Comparison of ENCODE assay signal across 8 cellular contexts in genomic region chr9:121285835-121286687, GRCh38. TPM values are rescaled to one million over a fixed set of nuclear protein-coding genes. Genes with fewer than 3 reads are reported as not detected.
A peak's percentile ranks its signal among the peaks of the same experiment; 100 is the strongest.
DNase-seq lines count a peak whose midpoint lies in the region; ATAC-seq and TF ChIP-seq lines count a peak whose summit lies in the region.

No MANE protein-coding gene starts in this region.

- H3K4me3 Mint-ChIP-seq in central memory CD8-positive, alpha-beta T cell, result no peak overlapping the region

- H3K9me3 Mint-ChIP-seq in central memory CD8-positive, alpha-beta T cell, result no peaks in the 10 kb centered on the region

- H3K27me3 Mint-ChIP-seq in central memory CD8-positive, alpha-beta T cell, result no peaks in the 10 kb centered on the region

- no peak for ATAC-seq in central memory CD8-positive, alpha-beta T cell (replicated peaks; ENCODE audit: extremely low read depth, poor library complexity, severe bottlenecking)
- ATAC-seq in left lobe of liver (peak; percentile 42), GM21737 (IDR thresholded peaks at IDR 0.05; ENCODE audit: unreplicated experiment) (no peak)

- H3K36me3 Mint-ChIP-seq in central memory CD8-positive, alpha-beta T cell (ENCODE audit: insufficient read depth), result peaks cover 2% of the 10 kb centered on the region

- peaks cover 11% of the 10 kb centered on the region for H3K4me1 Mint-ChIP-seq in central memory CD8-positive, alpha-beta T cell

- peak overlapping the region; percentile 19 for H3K27ac Mint-ChIP-seq in central memory CD8-positive, alpha-beta T cell (ENCODE audit: low read depth)

- H3K4me3 ChIP-seq in AG10803 (ENCODE audit: low read length), result no peak overlapping the region

- peak; percentile 72 for DNase-seq in AG10803 (ENCODE audit: low read depth)
- peak; percentile 63 for DNase-seq in LoVo (ENCODE audit: low spot score)
- DNase-seq in central memory CD8-positive, alpha-beta T cell (ENCODE audit: low spot score in 2 of 2), result no peak
- no peak for DNase-seq in left lobe of liver (ENCODE audit: low spot score)
- DNase-seq in superior temporal gyrus (ENCODE audit: extremely low spot score), result peak; percentile 76
- no peak for DNase-seq in RPMI8226
- no peak for DNase-seq in NCI-H2196 (lab: John Stamatoyannopoulos, UW; ENCODE audit: unreplicated experiment)

- no peak for TF ChIP-seq CTCF in AG10803 (conservative IDR thresholded peaks at IDR 0.05; ENCODE audit: low read length)

RNA-seq across cellular contexts. Expression of gene GSN, which starts 18.1 kb away (rescaled TPM):
- total RNA-seq in left lobe of liver, result 30.8 TPM

Comparison
In these comparisons a context has a peak if more than half of its experiments do, and no peak if none do; other contexts are left out.
1. DNase-seq: peak in AG10803 (single experiment), LoVo (single experiment) and superior temporal gyrus (single experiment); none in central memory CD8-positive, alpha-beta T cell (0 of 2), left lobe of liver (single experiment), RPMI8226 (single experiment) and NCI-H2196 (single experiment).